Comparison of ENCODE assay signal across 13 cellular contexts in genomic region chr2:241967096-241967495, GRCh38.
DNase-seq lines count a peak whose midpoint lies in the region; TF ChIP-seq lines count a peak whose summit lies in the region.
"Had no signal": no experiment of that assay in that cellular context is flagged by ENCODE, and none has a peak within 500 bp of the region (broad histone marks: within the 10 kb centered on the region; RNA-seq: fewer than 3 reads in every experiment).

No MANE protein-coding gene starts in this region.

- no peak for TF ChIP-seq POLR2A in sigmoid colon (IDR thresholded peaks at IDR 0.05)

- H2AFZ ChIP-seq in OCI-LY7 (ENCODE audit: low read length), result no peak overlapping the region
- H2AFZ ChIP-seq: PC-9 had no signal

- H3K4me2 ChIP-seq in OCI-LY7 (ENCODE audit: low read length), result peak overlapping the region; percentile 70

- no peaks in the 10 kb centered on the region for H3K27me3 ChIP-seq in sigmoid colon
- H3K27me3 ChIP-seq: esophagus muscularis mucosa, upper lobe of left lung had no signal

- POLR2A ChIA-PET in activated CD4-positive, alpha-beta memory T cell treated with anti-CD3 and anti-CD28 coated beads for 36 hours (lab: Charles Lee), result interaction anchor here (1.3 kb wide), 1 partner anchor 8 kb away, joined by 3 read pairs; no protein-coding TSS in a partner anchor
- POLR2A ChIA-PET in activated CD4-positive, alpha-beta memory T cell treated with anti-CD3 and anti-CD28 coated beads, Interleukin-2, amount 10 ng/mL, durations not matched to agents 7 days and 5 days (lab: Charles Lee), result no interaction called here
- POLR2A ChIA-PET in OCI-LY7 (lab: Charles Lee), result no interaction called here

- H3K27ac Mint-ChIP-seq in activated CD4-positive, alpha-beta memory T cell treated with anti-CD3 and anti-CD28 coated beads for 36 hours, result no peak overlapping the region
- no peak overlapping the region for H3K27ac Mint-ChIP-seq in activated CD4-positive, alpha-beta memory T cell treated with anti-CD3 and anti-CD28 coated beads, Interleukin-2, amount 10 ng/mL, durations not matched to agents 7 days and 5 days
- peak overlapping the region; percentile 74 for H3K27ac Mint-ChIP-seq in dendritic cell treated with granulocyte-macrophage colony-stimulating factor and Interleukin-4, amounts not matched to agents 40 ng/mL and 50 ng/mL, for 4 days
- H3K27ac Mint-ChIP-seq in osteocyte (ENCODE audit: unreplicated experiment), result no peak overlapping the region

- H3K9me2 ChIP-seq in OCI-LY7 (ENCODE audit: insufficient read depth, low read length), result no peaks in the 10 kb centered on the region

- H3K4me3 ChIP-seq in OCI-LY7 (ENCODE audit: low read depth, low read length, poor library complexity, severe bottlenecking) (peak overlapping the region; percentile 54), sigmoid colon (no peak overlapping the region)
- H3K4me3 ChIP-seq: esophagus muscularis mucosa, PC-9, upper lobe of left lung had no signal

- TF ChIP-seq CTCF in OCI-LY7 (conservative IDR thresholded peaks at IDR 0.05; ENCODE audit: low read length) (no peak), sigmoid colon (IDR thresholded peaks at IDR 0.05) (no peak), osteocyte (IDR thresholded peaks at IDR 0.05) (no peak)

- CTCF ChIA-PET in activated CD4-positive, alpha-beta memory T cell treated with anti-CD3 and anti-CD28 coated beads for 36 hours (lab: Charles Lee), result interaction anchor here (1.9 kb wide), 1 partner anchor 16 kb away, joined by 5 read pairs; no protein-coding TSS in a partner anchor
- CTCF ChIA-PET in activated CD4-positive, alpha-beta memory T cell treated with anti-CD3 and anti-CD28 coated beads, Interleukin-2, amount 10 ng/mL, durations not matched to agents 7 days and 5 days (lab: Charles Lee), result interaction anchor here (1.2 kb wide), 1 partner anchor 16 kb away, joined by 3 read pairs; no protein-coding TSS in a partner anchor
- CTCF ChIA-PET in OCI-LY7 (lab: Charles Lee; ENCODE audit: unreplicated experiment), result no interaction called here

- H3K4me3 Mint-ChIP-seq in activated CD4-positive, alpha-beta memory T cell treated with anti-CD3 and anti-CD28 coated beads for 36 hours, result peak overlapping the region; percentile 58
- no peak overlapping the region for H3K4me3 Mint-ChIP-seq in activated CD4-positive, alpha-beta memory T cell treated with anti-CD3 and anti-CD28 coated beads, Interleukin-2, amount 10 ng/mL, durations not matched to agents 7 days and 5 days
- H3K4me3 Mint-ChIP-seq in dendritic cell treated with granulocyte-macrophage colony-stimulating factor and Interleukin-4, amounts not matched to agents 40 ng/mL and 50 ng/mL, for 4 days, result no peak overlapping the region
- no peak overlapping the region for H3K4me3 Mint-ChIP-seq in osteocyte (ENCODE audit: unreplicated experiment)

- DNase-seq in activated CD4-positive, alpha-beta memory T cell treated with anti-CD3 and anti-CD28 coated beads for 36 hours, result no peak
- no peak for DNase-seq in activated CD4-positive, alpha-beta memory T cell treated with anti-CD3 and anti-CD28 coated beads, Interleukin-2, amount 10 ng/mL, durations not matched to agents 7 days and 5 days
- DNase-seq in OCI-LY7 (ENCODE audit: low spot score) (no peak), sigmoid colon (peak; percentile 36), G401 (ENCODE audit: low spot score) (no peak), osteocyte (ENCODE audit: extremely low spot score, unreplicated experiment) (no peak), hippocampal formation (lab: John Stamatoyannopoulos, UW) (no peak)
- DNase-seq: DMS79, upper lobe of left lung had no signal

- H3K9me3 Mint-ChIP-seq in activated CD4-positive, alpha-beta memory T cell treated with anti-CD3 and anti-CD28 coated beads for 36 hours, result peaks cover 2% of the 10 kb centered on the region
- H3K9me3 Mint-ChIP-seq in activated CD4-positive, alpha-beta memory T cell treated with anti-CD3 and anti-CD28 coated beads, Interleukin-2, amount 10 ng/mL, durations not matched to agents 7 days and 5 days, result no peaks in the 10 kb centered on the region
- H3K9me3 Mint-ChIP-seq in dendritic cell treated with granulocyte-macrophage colony-stimulating factor and Interleukin-4, amounts not matched to agents 40 ng/mL and 50 ng/mL, for 4 days, result peaks cover 11% of the 10 kb centered on the region
- no peaks in the 10 kb centered on the region for H3K9me3 Mint-ChIP-seq in osteocyte (ENCODE audit: unreplicated experiment)
- H3K9me3 Mint-ChIP-seq: activated CD8-positive, alpha-beta T cell treated with anti-CD3 and anti-CD28 coated beads for 36 hours had no signal

- 89% methylated on average over 10 of the region's 10 CpGs for WGBS in sigmoid colon, 2 donors

- H3K36me3 Mint-ChIP-seq in activated CD4-positive, alpha-beta memory T cell treated with anti-CD3 and anti-CD28 coated beads for 36 hours, result peaks cover 5% of the 10 kb centered on the region
- H3K36me3 Mint-ChIP-seq in activated CD4-positive, alpha-beta memory T cell treated with anti-CD3 and anti-CD28 coated beads, Interleukin-2, amount 10 ng/mL, durations not matched to agents 7 days and 5 days (ENCODE audit: low read depth), result peaks cover 2% of the 10 kb centered on the region
- H3K36me3 Mint-ChIP-seq in dendritic cell treated with granulocyte-macrophage colony-stimulating factor and Interleukin-4, amounts not matched to agents 40 ng/mL and 50 ng/mL, for 4 days (ENCODE audit: low read depth), result no peaks in the 10 kb centered on the region
- no peaks in the 10 kb centered on the region for H3K36me3 Mint-ChIP-seq in osteocyte (ENCODE audit: unreplicated experiment)

- H3K4me1 ChIP-seq in OCI-LY7 (ENCODE audit: insufficient read depth, low read length, poor library complexity, severe bottlenecking) (peaks cover 58% of the 10 kb centered on the region), sigmoid colon (peaks cover 0 to 10% (median 9%) of the 10 kb centered on the region in 4 donors)
- H3K4me1 ChIP-seq: upper lobe of left lung had no signal

- H4K20me1 ChIP-seq in OCI-LY7 (ENCODE audit: insufficient read depth, low read length), result no peaks in the 10 kb centered on the region

- H3K79me2 ChIP-seq in OCI-LY7 (ENCODE audit: insufficient read depth, low read depth, low read length), result no peaks in the 10 kb centered on the region

- H3K4me1 Mint-ChIP-seq in activated CD4-positive, alpha-beta memory T cell treated with anti-CD3 and anti-CD28 coated beads for 36 hours (ENCODE audit: low read depth), result peaks cover 26% of the 10 kb centered on the region
- H3K4me1 Mint-ChIP-seq in activated CD4-positive, alpha-beta memory T cell treated with anti-CD3 and anti-CD28 coated beads, Interleukin-2, amount 10 ng/mL, durations not matched to agents 7 days and 5 days, result peaks cover 17% of the 10 kb centered on the region
- peaks cover 29% of the 10 kb centered on the region for H3K4me1 Mint-ChIP-seq in dendritic cell treated with granulocyte-macrophage colony-stimulating factor and Interleukin-4, amounts not matched to agents 40 ng/mL and 50 ng/mL, for 4 days (ENCODE audit: low read depth)
- peaks cover 20% of the 10 kb centered on the region for H3K4me1 Mint-ChIP-seq in osteocyte (ENCODE audit: unreplicated experiment)

- H3K27ac ChIP-seq in OCI-LY7 (ENCODE audit: low read depth, low read length, poor library complexity, severe bottlenecking), result peak overlapping the region; percentile 64
- H3K27ac ChIP-seq in sigmoid colon, result no peak overlapping the region
- H3K27ac ChIP-seq: esophagus muscularis mucosa, PC-9, upper lobe of left lung had no signal

- H3K9me3 ChIP-seq in OCI-LY7 (ENCODE audit: low read length), result no peaks in the 10 kb centered on the region
- no peaks in the 10 kb centered on the region for H3K9me3 ChIP-seq in sigmoid colon
- H3K9me3 ChIP-seq: esophagus muscularis mucosa, upper lobe of left lung had no signal

- intact Hi-C loops in activated CD4-positive, alpha-beta memory T cell treated with anti-CD3 and anti-CD28 coated beads for 36 hours (cut with micrococcal nuclease), result loop anchor here (2.0 to 5.0 kb wide), 2 partner anchors 120 to 346 kb away; no protein-coding TSS in a partner anchor
- intact Hi-C loops in OCI-LY7 (cut with micrococcal nuclease; ENCODE audit: unreplicated experiment) (no loop called here), sigmoid colon (cut with DNase I) (no loop called here)
- intact Hi-C loops in dendritic cell treated with granulocyte-macrophage colony-stimulating factor and Interleukin-4, amounts not matched to agents 40 ng/mL and 50 ng/mL, for 4 days (cut with micrococcal nuclease), result no loop called here

- no peaks in the 10 kb centered on the region for H3K27me3 Mint-ChIP-seq in activated CD4-positive, alpha-beta memory T cell treated with anti-CD3 and anti-CD28 coated beads for 36 hours
- H3K27me3 Mint-ChIP-seq in activated CD4-positive, alpha-beta memory T cell treated with anti-CD3 and anti-CD28 coated beads, Interleukin-2, amount 10 ng/mL, durations not matched to agents 7 days and 5 days, result peaks cover 3% of the 10 kb centered on the region
- H3K27me3 Mint-ChIP-seq in dendritic cell treated with granulocyte-macrophage colony-stimulating factor and Interleukin-4, amounts not matched to agents 40 ng/mL and 50 ng/mL, for 4 days, result no peaks in the 10 kb centered on the region
- peaks cover 7% of the 10 kb centered on the region for H3K27me3 Mint-ChIP-seq in osteocyte (ENCODE audit: unreplicated experiment)
- H3K27me3 Mint-ChIP-seq: activated CD8-positive, alpha-beta T cell treated with anti-CD3 and anti-CD28 coated beads for 36 hours had no signal

- in situ Hi-C loops in G401 (cut with HindIII; ENCODE audit: low sequenced_read_pairs), result no loop called here

- no TSS peak for BruUV-seq in OCI-LY7 (replicated peaks; lab: Mats Ljungman, UMichigan)

- peaks cover 20% of the 10 kb centered on the region for H3K36me3 ChIP-seq in OCI-LY7 (ENCODE audit: insufficient read depth, low read length)
- H3K36me3 ChIP-seq in sigmoid colon, result no peaks in the 10 kb centered on the region
- H3K36me3 ChIP-seq: upper lobe of left lung had no signal

- no peak for TF ChIP-seq EP300 in sigmoid colon (IDR thresholded peaks at IDR 0.05)
